Comparison of ENCODE assay signal across 18 cellular contexts in the genomic region with DNA sequence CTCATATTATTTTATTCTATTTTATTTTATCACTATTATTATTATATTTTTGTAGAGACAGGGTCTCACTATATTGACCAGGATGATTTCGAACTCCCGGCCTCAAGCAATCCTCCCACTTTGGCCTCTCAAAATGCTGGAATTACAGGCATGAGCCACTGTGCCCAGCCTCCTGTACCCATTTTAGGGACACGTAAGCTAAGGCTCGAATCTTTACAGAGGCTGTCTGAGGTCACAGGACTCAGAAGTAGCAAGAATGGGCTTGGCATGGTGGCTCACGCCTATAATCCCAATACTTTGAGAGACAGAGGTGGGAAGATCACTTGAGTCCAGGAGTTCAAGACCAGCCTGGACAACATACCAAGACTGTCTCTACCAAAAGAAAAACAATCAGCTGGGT. TPM values are rescaled to one million over a fixed set of nuclear protein-coding genes. Genes with fewer than 3 reads are reported as not detected.
A peak's percentile ranks its signal among the peaks of the same experiment; 100 is the strongest.
DNase-seq lines count a peak whose midpoint lies in the region; ATAC-seq, FAIRE-seq and TF ChIP-seq lines count a peak whose summit lies in the region.
"Had no signal": no experiment of that assay in that cellular context is flagged by ENCODE, and none has a peak within 500 bp of the region (broad histone marks: within the 10 kb centered on the region; RNA-seq: fewer than 3 reads in every experiment).

No MANE protein-coding gene starts in this region.

- H3K27ac Mint-ChIP-seq in activated T-cell treated with anti-CD3 and anti-CD28 coated beads, Interleukin-2, amount 50 U/mL, for 72 hours = peak overlapping the region; percentile 46
- H3K27ac Mint-ChIP-seq: B cell; CD4-positive, alpha-beta T cell; CD8-positive, alpha-beta T cell had no signal

- no peaks in the 10 kb centered on the region for H3K9me1 ChIP-seq in K562 (ENCODE audit: control insufficient read depth, insufficient read depth, low read length)

- no peak overlapping the region for H2AFZ ChIP-seq in K562 (ENCODE audit: low read depth, low read length)

- no peaks in the 10 kb centered on the region for H3K79me2 ChIP-seq in K562 (ENCODE audit: control insufficient read depth, insufficient read depth, low read length)

- no peak for TF ChIP-seq CTCF in K562 (IDR thresholded peaks at IDR 0.05 in 2 of 3, conservative IDR thresholded peaks at IDR 0.05 in 1 of 3; ENCODE audit: insufficient read depth in 2 of 3, low read depth in 1 of 3, low read length in 3 of 3)
- TF ChIP-seq CTCF in spleen (IDR thresholded peaks at IDR 0.05 in 8 of 11, conservative IDR thresholded peaks at IDR 0.05 in 3 of 11) = no peak
- no peak for TF ChIP-seq CTCF in tibial nerve (IDR thresholded peaks at IDR 0.05)

- H3K4me1 ChIP-seq in BLaER1 (peaks cover 34% of the 10 kb centered on the region), K562 (replicated peaks in 1 of 2; ENCODE audit: control insufficient read depth in 2 of 2, insufficient read depth in 2 of 2, low read length in 2 of 2) (no peaks in the 10 kb centered on the region), spleen (no peaks in the 10 kb centered on the region), tibial nerve (no peaks in the 10 kb centered on the region)
- H3K4me1 ChIP-seq: A549, Caco-2 had no signal

- CTCF ChIA-PET in K562 (lab: Yijun Ruan, JAX; ENCODE audit: low intra/inter-chr PET ratio) = interaction anchor here (1.3 kb wide), 1 partner anchor 94 kb away, joined by 7 read pairs; no protein-coding TSS in a partner anchor

- H3K27me3 ChIP-seq in BLaER1 = no peaks in the 10 kb centered on the region
- H3K27me3 ChIP-seq in K562 (ENCODE audit: control insufficient read depth in 2 of 2, insufficient read depth in 2 of 2, low read length in 2 of 2) = peaks cover 4 to 11% of the 10 kb centered on the region in 2 experiments; a peak in 2 of 5 replicates
- no peaks in the 10 kb centered on the region for H3K27me3 ChIP-seq in spleen (replicated peaks in 1 of 7)
- no peaks in the 10 kb centered on the region for H3K27me3 ChIP-seq in tibial nerve

- H3K9me3 ChIP-seq in BLaER1 = no peaks in the 10 kb centered on the region
- H3K9me3 ChIP-seq in K562 (replicated peaks; ENCODE audit: control insufficient read depth, insufficient read depth, low read depth, low read length) = no peaks in the 10 kb centered on the region
- H3K9me3 ChIP-seq in spleen = no peaks in the 10 kb centered on the region
- no peaks in the 10 kb centered on the region for H3K9me3 ChIP-seq in tibial nerve
- H3K9me3 ChIP-seq: A549, Caco-2 had no signal

- 15% methylated on average over 3 of the region's 5 CpGs for WGBS in K562 (ENCODE audit: insufficient coverage, low coverage, missing lambda C conversion rate)
- WGBS in spleen, 5 donors = 70 to 95% (median 82%) methylated on average over 5 of the region's 5 CpGs
- WGBS in tibial nerve, 2 donors = 77 to 79% methylated on average over 5 of the region's 5 CpGs

- no peak overlapping the region for H3K27ac ChIP-seq in BLaER1
- no peak overlapping the region for H3K27ac ChIP-seq in K562 (ENCODE audit: extremely low read depth, low read depth, low read length)
- H3K27ac ChIP-seq in spleen = no peak overlapping the region
- no peak overlapping the region for H3K27ac ChIP-seq in tibial nerve
- H3K27ac ChIP-seq: 22Rv1, A549, C4-2B had no signal

- no peaks in the 10 kb centered on the region for H3K9me3 Mint-ChIP-seq in activated T-cell treated with anti-CD3 and anti-CD28 coated beads, Interleukin-2, amount 50 U/mL, for 72 hours
- H3K9me3 Mint-ChIP-seq in activated T-cell treated with anti-CD3 and anti-CD28 coated beads, Interleukin-2, amount 50 U/mL, for 4 hours = no peaks in the 10 kb centered on the region
- H3K9me3 Mint-ChIP-seq: CD4-positive, alpha-beta T cell; CD8-positive, alpha-beta T cell had no signal

- no peaks in the 10 kb centered on the region for H4K20me1 ChIP-seq in BLaER1
- no peaks in the 10 kb centered on the region for H4K20me1 ChIP-seq in K562 (replicated peaks; ENCODE audit: control insufficient read depth, insufficient read depth, low read length)

- ATAC-seq in activated T-cell treated with anti-CD3 and anti-CD28 coated beads, Interleukin-2, amount 50 U/mL, for 72 hours (replicated peaks in 1 of 2) = no peak
- ATAC-seq in activated T-cell treated with anti-CD3 and anti-CD28 coated beads, Interleukin-2, amount 50 U/mL, for 4 hours = no peak
- ATAC-seq in K562 (no peak), Right ventricle myocardium inferior (no peak)

- H3K4me3 ChIP-seq in BLaER1 = no peak overlapping the region
- no peak overlapping the region for H3K4me3 ChIP-seq in K562
- no peak overlapping the region for H3K4me3 ChIP-seq in spleen
- H3K4me3 ChIP-seq in tibial nerve = no peak overlapping the region
- H3K4me3 ChIP-seq: A549 had no signal

- H3K36me3 ChIP-seq in BLaER1 = peaks cover 28% of the 10 kb centered on the region
- H3K36me3 ChIP-seq in K562 (ENCODE audit: control insufficient read depth, insufficient read depth, low read length) = no peaks in the 10 kb centered on the region
- H3K36me3 ChIP-seq in spleen = peaks cover 0 to 40% (median 17%) of the 10 kb centered on the region in 6 donors
- peaks cover 0 to 43% (median 0%) of the 10 kb centered on the region in 3 donors for H3K36me3 ChIP-seq in tibial nerve

- BruUV-seq in K562 (replicated peaks; lab: Mats Ljungman, UMichigan) = no TSS peak

- H3K9ac ChIP-seq in BLaER1 (no peak overlapping the region), K562 (ENCODE audit: insufficient read depth in 1 of 2, low read depth in 2 of 2, low read length in 2 of 2) (no peak overlapping the region)

- H3K4me1 Mint-ChIP-seq in activated T-cell treated with anti-CD3 and anti-CD28 coated beads, Interleukin-2, amount 50 U/mL, for 72 hours (ENCODE audit: low read depth) = no peaks in the 10 kb centered on the region
- H3K4me1 Mint-ChIP-seq in activated T-cell treated with anti-CD3 and anti-CD28 coated beads, Interleukin-2, amount 50 U/mL, for 4 hours (ENCODE audit: low read depth) = no peaks in the 10 kb centered on the region
- H3K4me1 Mint-ChIP-seq: B cell had no signal

- H3K4me2 ChIP-seq in BLaER1 (peak overlapping the region; percentile 44), K562 (ENCODE audit: insufficient read depth, low read length) (no peak overlapping the region)

- TF ChIP-seq POLR2A in K562 (conservative IDR thresholded peaks at IDR 0.05) (no peak), spleen (IDR thresholded peaks at IDR 0.05) (no peak), tibial nerve (IDR thresholded peaks at IDR 0.05) (no peak)

- no peak for DNase-seq in activated T-cell treated with anti-CD3 and anti-CD28 coated beads, Interleukin-2, amount 50 U/mL, for 72 hours
- no peak for DNase-seq in activated T-cell treated with anti-CD3 and anti-CD28 coated beads, Interleukin-2, amount 50 U/mL, for 4 hours
- no peak for DNase-seq in K562 (ENCODE audit: extremely low read depth in 1 of 4, low spot score in 3 of 4)
- DNase-seq in spleen = peak; percentile 9
- DNase-seq in Right ventricle myocardium inferior (ENCODE audit: missing footprints) = no peak
- DNase-seq in tibial nerve (ENCODE audit: low spot score in 2 of 2) = no peak
- no peak for DNase-seq in NCI-H345 treated with DMSO at 0.1 percent for 48 hours (lab: John Stamatoyannopoulos, UW; ENCODE audit: unreplicated experiment)
- DNase-seq: GF-D8 had no signal

- no peaks in the 10 kb centered on the region for H3K27me3 Mint-ChIP-seq in activated T-cell treated with anti-CD3 and anti-CD28 coated beads, Interleukin-2, amount 50 U/mL, for 72 hours (ENCODE audit: low read depth)
- H3K27me3 Mint-ChIP-seq in activated T-cell treated with anti-CD3 and anti-CD28 coated beads, Interleukin-2, amount 50 U/mL, for 4 hours (ENCODE audit: low read depth) = no peaks in the 10 kb centered on the region
- H3K27me3 Mint-ChIP-seq: B cell; CD4-positive, alpha-beta T cell had no signal

- no peak for FAIRE-seq in K562 (lab: Jason Lieb, UNC)
- FAIRE-seq: A549, D721Med, G401.6 had no signal

- H3K36me3 Mint-ChIP-seq in activated T-cell treated with anti-CD3 and anti-CD28 coated beads, Interleukin-2, amount 50 U/mL, for 72 hours (ENCODE audit: insufficient read depth in 2 of 2) = no peaks in the 10 kb centered on the region
- peaks cover 4% of the 10 kb centered on the region for H3K36me3 Mint-ChIP-seq in activated T-cell treated with anti-CD3 and anti-CD28 coated beads, Interleukin-2, amount 50 U/mL, for 4 hours (ENCODE audit: insufficient read depth)

- no peak overlapping the region for H3K4me3 Mint-ChIP-seq in activated T-cell treated with anti-CD3 and anti-CD28 coated beads, Interleukin-2, amount 50 U/mL, for 72 hours
- H3K4me3 Mint-ChIP-seq in activated T-cell treated with anti-CD3 and anti-CD28 coated beads, Interleukin-2, amount 50 U/mL, for 4 hours = no peak overlapping the region
- H3K4me3 Mint-ChIP-seq: B cell; CD4-positive, alpha-beta T cell; CD8-positive, alpha-beta T cell had no signal

- no peak for TF ChIP-seq RAD21 in K562 (CRISPR knock-in tag; conservative IDR thresholded peaks at IDR 0.05 in 1 of 2, IDR thresholded peaks at IDR 0.05 in 1 of 2)

- in situ Hi-C loops in K562 (cut with MboI) = loop anchor here (10.0 kb wide), 1 partner anchor 353 kb away; no protein-coding TSS in a partner anchor

- intact Hi-C loops in K562 (cut with micrococcal nuclease) = loop anchor here (1.0 kb wide), 1 partner anchor 219 kb away; no protein-coding TSS in a partner anchor
- intact Hi-C loops in spleen (cut with DNase I; ENCODE audit: low total_unique reads) = loop anchor here (5.0 kb wide), 1 partner anchor 221 kb away; the partner anchor contains the start of gene LITAFD
- intact Hi-C loops in Right ventricle myocardium inferior (cut with DNase I) = loop anchor here (1.0 to 10.0 kb wide), 2 partner anchors 131 to 353 kb away; no protein-coding TSS in a partner anchor

- TF ChIP-seq EP300 in K562 (IDR thresholded peaks at IDR 0.05; ENCODE audit: low read length) (no peak), tibial nerve (IDR thresholded peaks at IDR 0.05) (no peak)

- POLR2A ChIA-PET in K562 (lab: Yijun Ruan, JAX) = interaction anchor here (0.6 kb wide), 1 partner anchor 522 kb away, joined by 4 read pairs; no protein-coding TSS in a partner anchor

RNA-seq across cellular contexts. Expression of gene ABAT, which starts 12.7 kb away (rescaled TPM):
- total RNA-seq in activated T-cell treated with anti-CD3 and anti-CD28 coated beads, Interleukin-2, amount 50 U/mL, for 72 hours = 10 to 100 TPM; 11.1 to 12.8 TPM
- 1 to 10 TPM; 3.4 to 6.4 (median 4.5) TPM for total RNA-seq in activated T-cell treated with anti-CD3 and anti-CD28 coated beads, Interleukin-2, amount 50 U/mL, for 4 hours
- total RNA-seq in K562 (2011; cell fraction: chromatin; rRNA removed; ENCODE audit: low replicate concordance) = 1.5 and 2.6 TPM in 2 replicates
- total RNA-seq in K562 (2011; cell fraction: nucleolus; rRNA removed) = 0.92 and 1.2 TPM in 2 replicates
- total RNA-seq in K562 (2011; cell fraction: nucleoplasm; rRNA removed) = 1.0 and 2.2 TPM in 2 replicates
- total RNA-seq in K562 (2014; rRNA removed) (0.05 TPM in 1 of 2 replicates, not detected in the other), K562 (2014; rRNA removed; fragmentation: Illumina TruSeq; extraction: Trizol) (0.06 and 0.11 TPM in 2 replicates), K562 (2015; rRNA removed; fragmentation: Illumina TruSeq; extraction: Trizol) (0.08 and 0.18 TPM in 2 replicates), K562 (2021) (0.31 and 0.49 TPM in 2 replicates), spleen (10 to 100 TPM in 2 of 7 donors, 1 to 10 TPM in 5; 6.2 to 13.5 (median 9.0) TPM), Right ventricle myocardium inferior (3.0 TPM), tibial nerve (10 to 100 TPM in 3 of 4 donors, 1 to 10 TPM in 1; 9.6 to 24.0 (median 21.3) TPM)
- polyA plus RNA-seq in K562 (2011; rRNA removed) (0.18 and 0.45 TPM in 2 replicates), K562 (2014; fragmentation: Illumina TruSeq; extraction: Trizol) (0.10 TPM in 1 of 2 replicates, not detected in the other), K562 (2014; fragmentation: Nextera tagmentation; extraction: Ambion mirVana) (under 1 TPM; 0.01 to 0.04 TPM), K562 (2014; rRNA removed) (0.07 and 0.20 TPM in 2 replicates), spleen (1 to 10 TPM; 3.9 to 6.2 (median 5.1) TPM)
- polyA plus RNA-seq in K562 (2011; cell fraction: cytosol; rRNA removed) = 0.21 and 0.27 TPM in 2 replicates
- 0.36 and 0.88 TPM in 2 replicates for polyA plus RNA-seq in K562 (2011; cell fraction: nucleus; rRNA removed)
- 0.13 and 0.47 TPM in 2 replicates for polyA plus RNA-seq in K562 (2012)
- 0.72 TPM in 1 of 2 replicates, not detected in the other for polyA minus RNA-seq in K562 (2011; rRNA and poly(A)+ RNA removed)
- not detected in 2 replicates for polyA minus RNA-seq in K562 (2011; cell fraction: cytosol; rRNA and poly(A)+ RNA removed)
- 0.13 and 0.67 TPM in 2 replicates for polyA minus RNA-seq in K562 (2011; cell fraction: nucleus; rRNA and poly(A)+ RNA removed)

RNA-seq across cellular contexts. Expression of gene METTL22, which starts 40.2 kb away (rescaled TPM):
- 10 to 100 TPM; 46.5 to 53.3 TPM for total RNA-seq in activated T-cell treated with anti-CD3 and anti-CD28 coated beads, Interleukin-2, amount 50 U/mL, for 72 hours
- total RNA-seq in activated T-cell treated with anti-CD3 and anti-CD28 coated beads, Interleukin-2, amount 50 U/mL, for 4 hours = 10 to 100 TPM; 18.7 to 20.0 (median 19.1) TPM
- 203 and 313 TPM in 2 replicates for total RNA-seq in K562 (2011; cell fraction: chromatin; rRNA removed; ENCODE audit: low replicate concordance)
- total RNA-seq in K562 (2011; cell fraction: nucleolus; rRNA removed) = 169 and 173 TPM in 2 replicates
- 165 and 179 TPM in 2 replicates for total RNA-seq in K562 (2011; cell fraction: nucleoplasm; rRNA removed)
- total RNA-seq in K562 (2014; rRNA removed) (12.6 and 20.0 TPM in 2 replicates), K562 (2014; rRNA removed; fragmentation: Illumina TruSeq; extraction: Trizol) (11.5 and 14.7 TPM in 2 replicates), K562 (2015; rRNA removed; fragmentation: Illumina TruSeq; extraction: Trizol) (16.5 and 18.5 TPM in 2 replicates), K562 (2021) (20.6 and 26.3 TPM in 2 replicates), spleen (10 to 100 TPM; 35.7 to 58.8 (median 47.5) TPM), Right ventricle myocardium inferior (29.3 TPM), tibial nerve (10 to 100 TPM; 34.3 to 69.5 (median 46.6) TPM)
- polyA plus RNA-seq in K562 (2011; rRNA removed) (33.2 and 45.8 TPM in 2 replicates), K562 (2014; fragmentation: Illumina TruSeq; extraction: Trizol) (21.2 and 22.6 TPM in 2 replicates), K562 (2014; fragmentation: Nextera tagmentation; extraction: Ambion mirVana) (10 to 100 TPM in 1 of 2 experiments, 1 to 10 TPM in 1; 6.9 to 12.1 TPM), K562 (2014; rRNA removed) (26.0 and 28.8 TPM in 2 replicates), spleen (10 to 100 TPM; 14.8 to 23.7 (median 22.2) TPM)
- 36.0 and 51.2 TPM in 2 replicates for polyA plus RNA-seq in K562 (2011; cell fraction: cytosol; rRNA removed)
- polyA plus RNA-seq in K562 (2011; cell fraction: nucleus; rRNA removed) = 219 and 305 TPM in 2 replicates
- 14.2 and 22.5 TPM in 2 replicates for polyA plus RNA-seq in K562 (2012)
- polyA minus RNA-seq in K562 (2011; rRNA and poly(A)+ RNA removed) = 49.2 and 53.8 TPM in 2 replicates
- 26.8 and 31.0 TPM in 2 replicates for polyA minus RNA-seq in K562 (2011; cell fraction: cytosol; rRNA and poly(A)+ RNA removed)
- polyA minus RNA-seq in K562 (2011; cell fraction: nucleus; rRNA and poly(A)+ RNA removed) = 59.0 and 95.2 TPM in 2 replicates
